ENCODE assay signal across 21 cellular contexts in genomic region chr9:7153566-7153965, GRCh38.
A peak's percentile ranks its signal among the peaks of the same experiment; 100 is the strongest.
DNase-seq lines count a peak whose midpoint lies in the region; ATAC-seq and TF ChIP-seq lines count a peak whose summit lies in the region.
"Had no signal": no experiment of that assay in that cellular context is flagged by ENCODE, and none has a peak within 500 bp of the region (broad histone marks: within the 10 kb centered on the region; RNA-seq: fewer than 3 reads in every experiment).

No MANE protein-coding gene starts in this region.

- TF ChIP-seq CTCF in right atrium auricular region (IDR thresholded peaks at IDR 0.05) (no peak), choroid plexus epithelial cell (conservative IDR thresholded peaks at IDR 0.05; ENCODE audit: low read depth, low read length) (no peak), liver (IDR thresholded peaks at IDR 0.05; ENCODE audit: low read depth, low read length, missing input control) (no peak)

- TF ChIP-seq RAD21 in liver (IDR thresholded peaks at IDR 0.05): no peak

- H3K27me3 ChIP-seq in right atrium auricular region (no peaks in the 10 kb centered on the region), liver (ENCODE audit: control insufficient read depth in 4 of 4, insufficient read depth in 4 of 4, low read length in 3 of 4) (no peaks in the 10 kb centered on the region)
- H3K27me3 ChIP-seq: hepatocyte, spleen, transverse colon had no signal

- H3K36me3 ChIP-seq in right atrium auricular region (no peaks in the 10 kb centered on the region), liver (ENCODE audit: control insufficient read depth in 4 of 4, insufficient read depth in 3 of 4, low read depth in 1 of 4, low read length in 3 of 4) (peaks cover 0 to 4% (median 2%) of the 10 kb centered on the region in 4 donors)
- H3K36me3 ChIP-seq: transverse colon had no signal

- no peaks in the 10 kb centered on the region for H3K9me3 ChIP-seq in right atrium auricular region
- H3K9me3 ChIP-seq in liver (ENCODE audit: control insufficient read depth in 4 of 4, low read length in 3 of 4): no peaks in the 10 kb centered on the region
- H3K9me3 ChIP-seq: A549, transverse colon had no signal

- no peak for DNase-seq in left cardiac atrium
- no peak for DNase-seq in right atrium auricular region (ENCODE audit: low spot score)
- peak; percentile 41 for DNase-seq in choroid plexus epithelial cell (ENCODE audit: low read depth)
- DNase-seq in pons (ENCODE audit: low spot score): no peak
- DNase-seq in EL: no peak
- DNase-seq in activated CD4-positive, alpha-beta T cell treated with anti-CD3 and anti-CD28 coated beads, Interleukin-2, amount 50 U/mL, for 48 hours: no peak
- DNase-seq: activated CD4-positive, alpha-beta T cell treated with anti-CD3 and anti-CD28 coated beads for 48 hours; activated gamma-delta T cell treated with Interleukin-2 at 50 U/mL for 16 hours; activated T-cell treated with anti-CD3 and anti-CD28 coated beads, Interleukin-2, amount 50 U/mL, for 4 hours; AML-193; effector memory CD8-positive, alpha-beta T cell; naive thymus-derived CD8-positive, alpha-beta T cell; NCI-H1436; NCI-H345; spleen; transverse colon had no signal

- H3K4me1 ChIP-seq in right atrium auricular region (peaks cover 0 to 34% of the 10 kb centered on the region in 2 donors), liver (ENCODE audit: control insufficient read depth in 4 of 4, insufficient read depth in 4 of 4, low read length in 3 of 4) (peaks cover 0 to 3% (median 0%) of the 10 kb centered on the region in 4 donors)
- H3K4me1 ChIP-seq: A549 had no signal

- intact Hi-C loops in left cardiac atrium (cut with DNase I): no loop called here

- ATAC-seq in left cardiac atrium (peak; percentile 48 to 80), HG03457 (IDR thresholded peaks at IDR 0.05; ENCODE audit: unreplicated experiment) (no peak)
- ATAC-seq: A549; activated T-cell treated with anti-CD3 and anti-CD28 coated beads, Interleukin-2, amount 50 U/mL, for 4 hours; effector memory CD8-positive, alpha-beta T cell; HCT116; naive thymus-derived CD8-positive, alpha-beta T cell had no signal

- 37% methylated on average over 1 of the region's 1 CpG for WGBS in liver

- H3K9ac ChIP-seq in liver (ENCODE audit: low read depth in 1 of 2, low read length in 2 of 2): no peak overlapping the region

- no peak overlapping the region for H3K27ac ChIP-seq in right atrium auricular region
- no peak overlapping the region for H3K27ac ChIP-seq in liver (ENCODE audit: low read depth in 1 of 2, low read length in 2 of 2)
- H3K27ac ChIP-seq: A549, hepatocyte, spleen, transverse colon had no signal

- H3K4me3 ChIP-seq in right atrium auricular region (no peak overlapping the region), choroid plexus epithelial cell (ENCODE audit: low read depth, low read length) (no peak overlapping the region), liver (ENCODE audit: low read depth in 1 of 3, low read length in 3 of 3) (no peak overlapping the region)
- H3K4me3 ChIP-seq: A549, hepatocyte, spleen, transverse colon had no signal

TF ChIP-seq in liver, 16 proteins besides CTCF, POLR2A, EP300 and RAD21:
- TF ChIP-seq JUND (IDR thresholded peaks at IDR 0.05): no peak
- peak in 1 of 2 donors; percentile 36 for TF ChIP-seq HNF4A (conservative IDR thresholded peaks at IDR 0.05)
- TF ChIP-seq SP1 (IDR thresholded peaks at IDR 0.05): peak; percentile 29
